ENCODE assay signal across 8 cellular contexts in the genomic region with DNA sequence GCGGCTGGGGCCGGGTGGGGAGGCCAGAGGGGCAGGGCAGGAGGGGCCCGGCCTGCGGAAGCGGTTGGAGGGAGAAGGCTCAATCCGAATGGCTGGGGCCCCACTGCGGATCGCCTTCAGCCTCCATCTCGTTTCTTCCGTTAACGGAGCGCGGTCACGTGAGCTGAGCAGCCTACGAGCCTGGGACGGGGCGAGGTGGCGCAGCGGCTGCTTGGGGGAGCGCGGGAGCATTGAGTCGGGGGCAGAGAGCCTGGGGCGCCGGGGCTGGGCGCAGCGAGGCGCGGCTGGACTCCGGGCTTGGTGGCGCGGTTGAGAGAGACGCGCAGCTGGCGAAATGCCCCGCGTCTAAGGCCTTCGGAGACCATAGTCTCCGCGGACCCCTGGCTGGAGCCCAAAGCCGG.
DNase-seq lines count a peak whose midpoint lies in the region; ATAC-seq and TF ChIP-seq lines count a peak whose summit lies in the region.
"Not testable (repeated sequence)": the region's sequence is repeated elsewhere in the genome, so short reads cannot be mapped to it uniquely, and the experiment has no call there.

No MANE protein-coding gene starts in this region.

- H3K9me3 ChIP-seq in Panc1 (ENCODE audit: control insufficient read depth, insufficient read depth, low read depth, low read length); mesenchymal stem cell (ENCODE audit: control insufficient read depth, low read length): not testable (repeated sequence)

- not testable (repeated sequence) for H2AK5ac ChIP-seq in mesenchymal stem cell (ENCODE audit: low read length, severe bottlenecking)

- H2BK120ac ChIP-seq in mesenchymal stem cell (ENCODE audit: low read depth, low read length): peak overlapping the region; percentile 54

- peaks cover 42% of the 10 kb centered on the region for H3K4me1 Mint-ChIP-seq in activated T-helper 1 cell treated with anti-CD3 and anti-CD28 coated beads, Interleukin-12 subunit alpha, Interleukin-12 subunit beta, Interleukin-2, Interleukin-4 antibody, amounts not matched to agents 30 ng/mL and 10 ng/mL and 1 ng/mL, durations not matched to agents 14 hours and 24 hours and 36 hours (ENCODE audit: low read depth)

- intact Hi-C loops in Panc1 (cut with micrococcal nuclease; ENCODE audit: unreplicated experiment): not testable (repeated sequence)
- intact Hi-C loops in activated T-helper 1 cell treated with anti-CD3 and anti-CD28 coated beads, Interleukin-12 subunit alpha, Interleukin-12 subunit beta, Interleukin-2, Interleukin-4 antibody, amounts not matched to agents 30 ng/mL and 10 ng/mL and 1 ng/mL, durations not matched to agents 14 hours and 24 hours and 36 hours (cut with micrococcal nuclease): loop anchor here (2.0 to 10.0 kb wide), 7 partner anchors 156 to 1340 kb away; partner anchors contain the start of genes FMNL1 and GOSR2

- not testable (repeated sequence) for BruUV-seq in Panc1 (replicated peaks; lab: Mats Ljungman, UMichigan)

- H3K4me3 ChIP-seq in AG09309 (ENCODE audit: control insufficient read depth, low read depth, low read length) (peak overlapping the region; percentile 94), Panc1 (ENCODE audit: low read depth in 2 of 2, low read length in 2 of 2) (peak overlapping the region; percentile 82 to 83), mesenchymal stem cell (ENCODE audit: insufficient read depth in 1 of 2, low read depth in 1 of 2, low read length in 2 of 2) (peak overlapping the region; percentile 65 to 89)

- H3K4me3 Mint-ChIP-seq in activated T-helper 1 cell treated with anti-CD3 and anti-CD28 coated beads, Interleukin-12 subunit alpha, Interleukin-12 subunit beta, Interleukin-2, Interleukin-4 antibody, amounts not matched to agents 30 ng/mL and 10 ng/mL and 1 ng/mL, durations not matched to agents 14 hours and 24 hours and 36 hours: peak overlapping the region; percentile 89

- ATAC-seq in GM19035 (IDR thresholded peaks at IDR 0.05; ENCODE audit: unreplicated experiment) (peak; percentile 69), HG03039 (IDR thresholded peaks at IDR 0.05; ENCODE audit: unreplicated experiment) (peak; percentile 56), Panc1 (peak; percentile 88)

- 0% methylated on average over 13 of the region's 40 CpGs for WGBS in mesenchymal stem cell

- not testable (repeated sequence) for H2BK15ac ChIP-seq in mesenchymal stem cell (ENCODE audit: low read depth, poor library complexity, severe bottlenecking)

- H3K27me3 Mint-ChIP-seq in activated T-helper 1 cell treated with anti-CD3 and anti-CD28 coated beads, Interleukin-12 subunit alpha, Interleukin-12 subunit beta, Interleukin-2, Interleukin-4 antibody, amounts not matched to agents 30 ng/mL and 10 ng/mL and 1 ng/mL, durations not matched to agents 14 hours and 24 hours and 36 hours (ENCODE audit: insufficient read depth): not testable (repeated sequence)

- CTCF ChIA-PET in Panc1 (lab: Charles Lee): not testable (repeated sequence)

- not testable (repeated sequence) for H4K91ac ChIP-seq in mesenchymal stem cell (ENCODE audit: low read length)

- not testable (repeated sequence) for H2BK5ac ChIP-seq in mesenchymal stem cell (ENCODE audit: low read depth, low read length, poor library complexity, severe bottlenecking)

- H4K8ac ChIP-seq in mesenchymal stem cell (ENCODE audit: low read length): peak overlapping the region; percentile 88

- not testable (repeated sequence) for H3K27me3 ChIP-seq in Panc1 (ENCODE audit: control insufficient read depth, insufficient read depth, low read length); mesenchymal stem cell (ENCODE audit: control insufficient read depth in 1 of 2, insufficient read depth in 1 of 2, low read length in 2 of 2)

- H3K36me3 Mint-ChIP-seq in activated T-helper 1 cell treated with anti-CD3 and anti-CD28 coated beads, Interleukin-12 subunit alpha, Interleukin-12 subunit beta, Interleukin-2, Interleukin-4 antibody, amounts not matched to agents 30 ng/mL and 10 ng/mL and 1 ng/mL, durations not matched to agents 14 hours and 24 hours and 36 hours (ENCODE audit: low read depth): peaks cover 17% of the 10 kb centered on the region

- H3K27ac Mint-ChIP-seq in activated T-helper 1 cell treated with anti-CD3 and anti-CD28 coated beads, Interleukin-12 subunit alpha, Interleukin-12 subunit beta, Interleukin-2, Interleukin-4 antibody, amounts not matched to agents 30 ng/mL and 10 ng/mL and 1 ng/mL, durations not matched to agents 14 hours and 24 hours and 36 hours: peak overlapping the region; percentile 88

- peak overlapping the region; percentile 94 for H3K9ac ChIP-seq in mesenchymal stem cell (ENCODE audit: low read length)

- H3K23ac ChIP-seq in mesenchymal stem cell (ENCODE audit: low read length in 2 of 2): not testable (repeated sequence)

- not testable (repeated sequence) for H3K14ac ChIP-seq in mesenchymal stem cell (ENCODE audit: low read length in 2 of 2)

- not testable (repeated sequence) for DNase-seq in AG09309 (ENCODE audit: low read depth); Panc1 (ENCODE audit: low read depth, low spot score); erythroblast (lab: John Stamatoyannopoulos, UW)
- peak; percentile 85 for DNase-seq in activated T-helper 1 cell treated with anti-CD3 and anti-CD28 coated beads, Interleukin-12 subunit alpha, Interleukin-12 subunit beta, Interleukin-2, Interleukin-4 antibody, amounts not matched to agents 30 ng/mL and 10 ng/mL and 1 ng/mL, durations not matched to agents 14 hours and 24 hours and 36 hours (ENCODE audit: low spot score)
- DNase-seq in mesenchymal stem cell: peak; percentile 86
- DNase-seq in stimulated activated CD4-positive, alpha-beta T cell treated with anti-CD3 and anti-CD28 coated beads, Interleukin-2, amount 100 ng/mL, for 24 hours: peak; percentile 90 to 91

- peak; percentile 26 for TF ChIP-seq POLR2A in erythroblast (IDR thresholded peaks at IDR 0.05; ENCODE audit: low read length)

- not testable (repeated sequence) for H3K4ac ChIP-seq in mesenchymal stem cell (ENCODE audit: low read depth in 1 of 2, low read length in 2 of 2)

- peak overlapping the region; percentile 33 for H2AFZ ChIP-seq in mesenchymal stem cell (ENCODE audit: low read depth, low read length)

- peak overlapping the region; percentile 70; the same call in 1 of the 2 replicates for H3K27ac ChIP-seq in Panc1 (ENCODE audit: low read length)
- not testable (repeated sequence) for H3K27ac ChIP-seq in mesenchymal stem cell (ENCODE audit: low read length, poor library complexity, severe bottlenecking)

- not testable (repeated sequence) for H3K9me3 Mint-ChIP-seq in activated T-helper 1 cell treated with anti-CD3 and anti-CD28 coated beads, Interleukin-12 subunit alpha, Interleukin-12 subunit beta, Interleukin-2, Interleukin-4 antibody, amounts not matched to agents 30 ng/mL and 10 ng/mL and 1 ng/mL, durations not matched to agents 14 hours and 24 hours and 36 hours

- peak overlapping the region in 1 of 2 experiments; percentile 78 for H3K18ac ChIP-seq in mesenchymal stem cell (ENCODE audit: low read depth in 1 of 2, low read length in 2 of 2)

- POLR2A ChIA-PET in Panc1 (lab: Charles Lee): interaction anchor here (0.6 kb wide), 1 partner anchor 675 kb away, joined by 3 read pairs; no protein-coding TSS in a partner anchor

- H3K4me1 ChIP-seq in Panc1 (ENCODE audit: control insufficient read depth, insufficient read depth, low read length); mesenchymal stem cell (ENCODE audit: control insufficient read depth, insufficient read depth, low read depth, low read length): not testable (repeated sequence)

- not testable (repeated sequence) for H2BK12ac ChIP-seq in mesenchymal stem cell (ENCODE audit: low read length in 2 of 2)

- not testable (repeated sequence) for H3K36me3 ChIP-seq in Panc1 (ENCODE audit: control insufficient read depth, insufficient read depth, low read length)
- H3K36me3 ChIP-seq in mesenchymal stem cell (ENCODE audit: control insufficient read depth in 1 of 2, insufficient read depth in 2 of 2, low read depth in 1 of 2, low read length in 2 of 2): peaks cover 2 to 11% of the 10 kb centered on the region in 2 experiments

- peak overlapping the region; percentile 62 for H3K4me2 ChIP-seq in mesenchymal stem cell (ENCODE audit: low read length, poor library complexity, severe bottlenecking)

- TF ChIP-seq CTCF in AG09309 (IDR thresholded peaks at IDR 0.05; ENCODE audit: control insufficient read depth, insufficient read depth, low read depth, low read length, missing control alignments); Panc1 (IDR thresholded peaks at IDR 0.05): not testable (repeated sequence)

- peaks cover 11% of the 10 kb centered on the region for H3K79me1 ChIP-seq in mesenchymal stem cell (replicated peaks; ENCODE audit: low read length, poor library complexity, severe bottlenecking)

- in situ Hi-C loops in Panc1 (cut with HindIII; ENCODE audit: low pct_unique_long_range_greater_than_20kb, low sequenced_read_pairs): not testable (repeated sequence)
